ENCODE assay signal across 22 cellular contexts in genomic region chr19:11995174-11995573, GRCh38. TPM values are rescaled to one million over a fixed set of nuclear protein-coding genes. Genes with fewer than 3 reads are reported as not detected.
DNase-seq lines count a peak whose midpoint lies in the region; FAIRE-seq lines count a peak whose summit lies in the region.
"Had no signal": no experiment of that assay in that cellular context is flagged by ENCODE, and none has a peak within 500 bp of the region (broad histone marks: within the 10 kb centered on the region; RNA-seq: fewer than 3 reads in every experiment).

No MANE protein-coding gene starts in this region.

- no peak overlapping the region for H4K8ac ChIP-seq in neuronal stem cell (ENCODE audit: low read depth, low read length)

- no peak overlapping the region for H2AFZ ChIP-seq in neuronal stem cell (ENCODE audit: low read length)
- H2AFZ ChIP-seq: parathyroid adenoma had no signal

- H2BK15ac ChIP-seq in neuronal stem cell (ENCODE audit: low read length): no peak overlapping the region

- H3K27me3 ChIP-seq in neuronal stem cell (ENCODE audit: control insufficient read depth in 3 of 3, insufficient read depth in 3 of 3, low read depth in 1 of 3, low read length in 3 of 3): no peaks in the 10 kb centered on the region
- H3K27me3 ChIP-seq: BLaER1 treated with 17β-estradiol and CSF1 and Interleukin-3, amounts not matched to agents 10 nM and 100 nM; sigmoid colon; stomach had no signal

- DNase-seq in EL: peak; percentile 25
- peak; percentile 64 for DNase-seq in NCI-H226
- DNase-seq in dedifferentiated amniotic fluid mesenchymal stem cell (ENCODE audit: extremely low spot score): peak; percentile 20
- DNase-seq in non-pigmented ciliary epithelial cell (ENCODE audit: low read depth): peak; percentile 24
- DNase-seq in frontal cortex (ENCODE audit: low spot score in 2 of 2): no peak
- no peak for DNase-seq in neuronal stem cell (ENCODE audit: low spot score)
- DNase-seq in stimulated activated CD4-positive, alpha-beta T cell treated with anti-CD3 and anti-CD28 coated beads, Interleukin-4, amount 100 ng/mL, for 4 hours: no peak
- DNase-seq: activated gamma-delta T cell treated with Interleukin-2 at 50 U/mL for 16 hours, anterior cingulate cortex, endodermal cell, hypothalamus, KBM-7, kidney glomerular epithelial cell, mammary epithelial cell, naive B cell, NCI-H1092, NCI-H2081 treated with DMSO at 0.1 percent for 48 hours, NCI-H524, sigmoid colon, stomach had no signal

- H3K14ac ChIP-seq in neuronal stem cell (ENCODE audit: low read length): no peak overlapping the region

- H3K9me3 ChIP-seq in neuronal stem cell (replicated peaks in 1 of 2; ENCODE audit: control insufficient read depth in 2 of 2, insufficient read depth in 1 of 2, low read depth in 1 of 2, low read length in 2 of 2): peaks cover 7 to 62% of the 10 kb centered on the region in 2 donors
- H3K9me3 ChIP-seq: sigmoid colon, stomach had no signal

- no peak overlapping the region for H3K4me3 ChIP-seq in neuronal stem cell (ENCODE audit: low read length in 2 of 2)
- H3K4me3 ChIP-seq: sigmoid colon, stomach had no signal

- H4K91ac ChIP-seq in neuronal stem cell (ENCODE audit: low read depth, low read length, poor library complexity): no peak overlapping the region

- no peak overlapping the region for H2AK5ac ChIP-seq in neuronal stem cell (ENCODE audit: low read depth, low read length)

- H2BK120ac ChIP-seq in neuronal stem cell (ENCODE audit: low read depth, low read length): no peak overlapping the region

- no peaks in the 10 kb centered on the region for H3K4me1 ChIP-seq in neuronal stem cell (ENCODE audit: control insufficient read depth in 2 of 2, insufficient read depth in 1 of 2, low read depth in 1 of 2, low read length in 2 of 2)
- H3K4me1 ChIP-seq: parathyroid adenoma had no signal

- H3K79me1 ChIP-seq in neuronal stem cell (ENCODE audit: low read depth, low read length): peaks cover 4% of the 10 kb centered on the region

- no peak for FAIRE-seq in frontal cortex (lab: Jason Lieb, UNC)

- H3K18ac ChIP-seq in neuronal stem cell (ENCODE audit: low read length): no peak overlapping the region

- no peak overlapping the region for H3K9ac ChIP-seq in neuronal stem cell (ENCODE audit: low read depth, low read length, poor library complexity)
- H3K9ac ChIP-seq: BLaER1 treated with 17β-estradiol and CSF1 and Interleukin-3, amounts not matched to agents 10 nM and 100 nM; parathyroid adenoma had no signal

- no peak overlapping the region for H3K23ac ChIP-seq in neuronal stem cell (ENCODE audit: low read depth, low read length, poor library complexity)

- H3K4me2 ChIP-seq in neuronal stem cell (ENCODE audit: insufficient read depth, low read length, poor library complexity, severe bottlenecking): no peak overlapping the region

- H3K27ac ChIP-seq in neuronal stem cell (replicated peaks; ENCODE audit: low read length): no peak overlapping the region
- H3K27ac ChIP-seq: BLaER1 treated with 17β-estradiol and CSF1 and Interleukin-3, amounts not matched to agents 10 nM and 100 nM; parathyroid adenoma; sigmoid colon; stomach had no signal

- WGBS in neuronal stem cell (ENCODE audit: extremely low coverage in 2 of 2, insufficient read length in 2 of 2, insufficient replicate concordance in 1 of 2), 2 donors: no CpG with 5 or more reads among the region's 1 CpG

- peaks cover 10 to 57% of the 10 kb centered on the region in 2 donors for H3K36me3 ChIP-seq in neuronal stem cell (replicated peaks in 1 of 2; ENCODE audit: control insufficient read depth in 2 of 2, insufficient read depth in 2 of 2, low read length in 2 of 2)
- H3K36me3 ChIP-seq: sigmoid colon had no signal

- no peak overlapping the region for H3K4ac ChIP-seq in neuronal stem cell (ENCODE audit: low read length)

- H2BK12ac ChIP-seq in neuronal stem cell (ENCODE audit: low read length): no peak overlapping the region

- H2BK5ac ChIP-seq in neuronal stem cell (ENCODE audit: low read length): no peak overlapping the region

RNA-seq across cellular contexts. Expression of gene ZNF763, which starts 30.3 kb away (rescaled TPM):
- 4.5 TPM for total RNA-seq in frontal cortex
- 2.7 TPM for polyA plus RNA-seq in neuronal stem cell (2013, experiment 1 of 2)
- polyA plus RNA-seq in neuronal stem cell (2013, experiment 2 of 2): 2.6 TPM

RNA-seq across cellular contexts. Expression of gene ZNF433, which starts 40.3 kb away (rescaled TPM):
- 16.3 TPM for total RNA-seq in frontal cortex
- 2.8 TPM for polyA plus RNA-seq in neuronal stem cell (2013, experiment 1 of 2)
- 3.0 TPM for polyA plus RNA-seq in neuronal stem cell (2013, experiment 2 of 2)

RNA-seq across cellular contexts. Expression of gene ZNF878, which starts 57.6 kb away (rescaled TPM):
- 0.41 TPM for total RNA-seq in frontal cortex
- polyA plus RNA-seq in neuronal stem cell (2013, experiment 1 of 2): 0.57 TPM
- polyA plus RNA-seq in neuronal stem cell (2013, experiment 2 of 2): 0.42 TPM

Comparison
In these comparisons a context has a peak if more than half of its experiments do, and no peak if none do; other contexts are left out.
1. DNase-seq: peak in EL (single experiment), NCI-H226 (single experiment), dedifferentiated amniotic fluid mesenchymal stem cell (single experiment) and non-pigmented ciliary epithelial cell (single experiment); none in frontal cortex (0 of 2), neuronal stem cell (single experiment) and stimulated activated CD4-positive, alpha-beta T cell treated with anti-CD3 and anti-CD28 coated beads, Interleukin-4, amount 100 ng/mL, for 4 hours (0 of 2).